1 cellular context compared by ENCODE assay signal in genomic region chr4:109815151-109816081, GRCh38.
TF ChIP-seq lines count a peak whose summit lies in the region.

GAR1 (plus strand) TSS chr4:109815762; CDS start chr4:109816165, 403 bp downstream.

TF ChIP-seq in K562, 482 proteins besides CTCF, POLR2A, EP300 and RAD21 (continued from another document and continues in another):
- TF ChIP-seq SMARCA5 (IDR thresholded peaks at IDR 0.05): 0 out of 2 replicates have a peak, but pooled peaks have one; percentile 13
- TF ChIP-seq POLR2G (IDR thresholded peaks at IDR 0.05; ENCODE audit: low read depth, low read length): peak; percentile 84
- TF ChIP-seq ZNF354B (CRISPR knock-in tag; IDR thresholded peaks at IDR 0.05): no peak
- no peak for TF ChIP-seq SNIP1 (IDR thresholded peaks at IDR 0.05; ENCODE audit: low read depth)
- TF ChIP-seq ZNF232 (CRISPR knock-in tag; IDR thresholded peaks at IDR 0.05): no peak
- TF ChIP-seq ELF2 (CRISPR knock-in tag; IDR thresholded peaks at IDR 0.05): peak; percentile 75
- TF ChIP-seq SMARCB1 (IDR thresholded peaks at IDR 0.05; ENCODE audit: insufficient read length, low read depth): no peak
- TF ChIP-seq PRPF4 (IDR thresholded peaks at IDR 0.05; ENCODE audit: insufficient read depth, low read depth, low read length, poor library complexity, severe bottlenecking): no peak
- TF ChIP-seq ZNF143 (CRISPR knock-in tag; IDR thresholded peaks at IDR 0.05): no peak
- TF ChIP-seq FOXO4 (CRISPR knock-in tag; IDR thresholded peaks at IDR 0.05): no peak
- TF ChIP-seq ETV1 (tag; conservative IDR thresholded peaks at IDR 0.05; ENCODE audit: low read depth): no peak; the same call in 1 of the 2 replicates
- TF ChIP-seq DACH1 (IDR thresholded peaks at IDR 0.05; ENCODE audit: partially characterized antibody): no peak
- peak in 1 of 2 experiments; percentile 67; a peak in 1 of 4 replicates for TF ChIP-seq KDM4B (IDR thresholded peaks at IDR 0.05; ENCODE audit: borderline replicate concordance in 2 of 2, low read depth in 1 of 2)
- TF ChIP-seq FOXK2 (conservative IDR thresholded peaks at IDR 0.05 in 1 of 2, IDR thresholded peaks at IDR 0.05 in 1 of 2; ENCODE audit: low read depth in 2 of 2): peak; percentile 95
- TF ChIP-seq KDM2B (CRISPR knock-in tag; IDR thresholded peaks at IDR 0.05): no peak
- peak; percentile 99 for TF ChIP-seq MNT (conservative IDR thresholded peaks at IDR 0.05)
- TF ChIP-seq ZNF24 (IDR thresholded peaks at IDR 0.05): 0 out of 2 replicates have a peak, but pooled peaks have one; percentile 46
- no peak for TF ChIP-seq ZC3H4 (CRISPR knock-in tag; IDR thresholded peaks at IDR 0.05; ENCODE audit: borderline replicate concordance)
- TF ChIP-seq GABPB1 (CRISPR knock-in tag; IDR thresholded peaks at IDR 0.05): peak; percentile 93
- no peak for TF ChIP-seq ZNF449 (CRISPR knock-in tag; IDR thresholded peaks at IDR 0.05)
- TF ChIP-seq SMARCA4 (IDR thresholded peaks at IDR 0.05): no peak; the same call in 1 of the 2 replicates
- no peak for TF ChIP-seq ZFP30 (CRISPR knock-in tag; IDR thresholded peaks at IDR 0.05; ENCODE audit: borderline replicate concordance)
- TF ChIP-seq CCNT2 (IDR thresholded peaks at IDR 0.05; ENCODE audit: borderline replicate concordance, extremely low read depth, insufficient read length, low read depth, low read length): no peak
- peak; percentile 57 to 59 for TF ChIP-seq AFF1 (IDR thresholded peaks at IDR 0.05; ENCODE audit: low read depth in 1 of 2, partially characterized antibody in 2 of 2)
- no peak for TF ChIP-seq SREBF1 (IDR thresholded peaks at IDR 0.05; ENCODE audit: borderline replicate concordance, low read depth, low read length)
- peak; percentile 98 for TF ChIP-seq MYC (IDR thresholded peaks at IDR 0.05; ENCODE audit: low read depth, low read length)
- TF ChIP-seq MYC (CRISPR knock-in tag; IDR thresholded peaks at IDR 0.05; ENCODE audit: borderline replicate concordance, low read depth): peak; percentile 92
- TF ChIP-seq FOXP1 (CRISPR knock-in tag; IDR thresholded peaks at IDR 0.05): no peak; the same call in 1 of the 2 replicates
- TF ChIP-seq MCM3 (IDR thresholded peaks at IDR 0.05): no peak
- TF ChIP-seq TSHZ1 (CRISPR knock-in tag; IDR thresholded peaks at IDR 0.05): no peak
- TF ChIP-seq POLR3G (IDR thresholded peaks at IDR 0.05; ENCODE audit: extremely low read depth, insufficient read length, insufficient replicate concordance): no peak
- TF ChIP-seq NR2F6 (CRISPR knock-in tag; IDR thresholded peaks at IDR 0.05): no peak
- no peak for TF ChIP-seq KDM1A (IDR thresholded peaks at IDR 0.05)
- no peak; the same call in 1 of the 2 replicates for TF ChIP-seq ETS1 (conservative IDR thresholded peaks at IDR 0.05; ENCODE audit: control insufficient read depth, low read depth, low read length)
- no peak for TF ChIP-seq ZBTB2 (IDR thresholded peaks at IDR 0.05)
- TF ChIP-seq ZNF398 (CRISPR knock-in tag; IDR thresholded peaks at IDR 0.05): no peak
- TF ChIP-seq FOXA3 (CRISPR knock-in tag; conservative IDR thresholded peaks at IDR 0.05 in 1 of 2, IDR thresholded peaks at IDR 0.05 in 1 of 2): no peak
- TF ChIP-seq ZBTB1 (CRISPR knock-in tag; IDR thresholded peaks at IDR 0.05; ENCODE audit: borderline replicate concordance, low read depth): no peak
- peak; percentile 31 for TF ChIP-seq ZFP36 (IDR thresholded peaks at IDR 0.05; ENCODE audit: low read depth, low read length, partially characterized antibody)
- no peak for TF ChIP-seq KAT7 (CRISPR knock-in tag; IDR thresholded peaks at IDR 0.05; ENCODE audit: borderline replicate concordance)
- no peak for TF ChIP-seq HDGF (IDR thresholded peaks at IDR 0.05)
- TF ChIP-seq TFAP4 (CRISPR knock-in tag; IDR thresholded peaks at IDR 0.05; ENCODE audit: borderline replicate concordance): peak; percentile 60; the same call in 1 of the 2 replicates
- TF ChIP-seq PML (IDR thresholded peaks at IDR 0.05; ENCODE audit: low read length): peak; percentile 85
- peak; percentile 95 for TF ChIP-seq MAX (CRISPR knock-in tag; IDR thresholded peaks at IDR 0.05)
